Comparison of ENCODE assay signal across 12 cellular contexts in genomic region chr11:86990520-86990919, GRCh38. TPM values are rescaled to one million over a fixed set of nuclear protein-coding genes. Genes with fewer than 3 reads are reported as not detected.
DNase-seq lines count a peak whose midpoint lies in the region; ATAC-seq, FAIRE-seq and TF ChIP-seq lines count a peak whose summit lies in the region.
"Had no signal": no experiment of that assay in that cellular context is flagged by ENCODE, and none has a peak within 500 bp of the region (broad histone marks: within the 10 kb centered on the region; RNA-seq: fewer than 3 reads in every experiment).

No MANE protein-coding gene starts in this region.

- no peaks in the 10 kb centered on the region for H3K27me3 ChIP-seq in BJ (ENCODE audit: control insufficient read depth, insufficient read depth, low read length)
- no peaks in the 10 kb centered on the region for H3K27me3 ChIP-seq in bronchial epithelial cell (ENCODE audit: control insufficient read depth, insufficient read depth, low read length)
- no peaks in the 10 kb centered on the region for H3K27me3 ChIP-seq in kidney epithelial cell (ENCODE audit: control insufficient read depth, insufficient read depth, low read length)
- H3K27me3 ChIP-seq in MG63: 0 out of 2 replicates have a peak, but pooled peaks cover 3% of the 10 kb centered on the region

- H3K9me3 ChIP-seq in MG63: no peaks in the 10 kb centered on the region

- H3K36me3 ChIP-seq in BJ (ENCODE audit: control insufficient read depth, insufficient read depth, low read length) (no peaks in the 10 kb centered on the region), bronchial epithelial cell (ENCODE audit: control insufficient read depth, insufficient read depth, low read length) (no peaks in the 10 kb centered on the region), kidney epithelial cell (ENCODE audit: control insufficient read depth, insufficient read depth, low read length) (no peaks in the 10 kb centered on the region), MG63 (no peaks in the 10 kb centered on the region)

- POLR2A ChIA-PET in BJ (lab: Charles Lee): interaction anchor here (0.6 kb wide), 1 partner anchor 10 kb away, joined by 4 read pairs; no protein-coding TSS in a partner anchor

- DNase-seq in BJ (ENCODE audit: low read depth): peak; percentile 39
- peak; percentile 81 for DNase-seq in LHCN-M2 (ENCODE audit: low read depth)
- peak; percentile 86 for DNase-seq in bronchial epithelial cell (ENCODE audit: low read depth)
- peak; percentile 43 for DNase-seq in kidney epithelial cell (ENCODE audit: low read depth)
- no peak for DNase-seq in MG63
- DNase-seq in activated CD4-positive, CD25-positive, alpha-beta regulatory T cell treated with anti-CD3 and anti-CD28 coated beads, Interleukin-2, amount 50 U/mL, for 72 hours: no peak
- DNase-seq: CD8-positive, alpha-beta T cell; MM.1S; stimulated activated CD4-positive, alpha-beta T cell treated with anti-CD3 and anti-CD28 coated beads, Interleukin-1b, Interleukin-23, amount 100 ng/mL, for 48 hours had no signal

- ATAC-seq in GM21526 (IDR thresholded peaks at IDR 0.05; ENCODE audit: low FRiP score, unreplicated experiment) (no peak), GM21381 (IDR thresholded peaks at IDR 0.05; ENCODE audit: unreplicated experiment) (no peak)
- ATAC-seq: CD8-positive, alpha-beta T cell; natural killer cell treated with Interleukin-12 subunit alpha and Interleukin-12 subunit beta and Interleukin-15 and Interleukin-18, amount 100 ng/mL, for 72 hours had no signal

- no peak for FAIRE-seq in bronchial epithelial cell (lab: Jason Lieb, UNC)

- H3K4me3 ChIP-seq in BJ (ENCODE audit: low read depth, low read length): no peak overlapping the region
- H3K4me3 ChIP-seq in bronchial epithelial cell (ENCODE audit: low read depth, low read length): no peak overlapping the region
- H3K4me3 ChIP-seq in kidney epithelial cell (ENCODE audit: low read depth, low read length): no peak overlapping the region
- no peak overlapping the region for H3K4me3 ChIP-seq in MG63

- CTCF ChIA-PET in BJ (lab: Yijun Ruan, JAX): interaction anchor here (1.1 kb wide), 1 partner anchor 310 kb away, joined by 4 read pairs; no protein-coding TSS in a partner anchor

- TF ChIP-seq CTCF in BJ (IDR thresholded peaks at IDR 0.05; ENCODE audit: insufficient read depth, low read depth, low read length) (no peak), bronchial epithelial cell (IDR thresholded peaks at IDR 0.05; ENCODE audit: insufficient read depth, low read length, severe bottlenecking) (no peak), kidney epithelial cell (IDR thresholded peaks at IDR 0.05; ENCODE audit: insufficient read depth, low read length, poor library complexity, severe bottlenecking) (no peak)

RNA-seq across cellular contexts. Expression of gene FZD4, which starts 35.3 kb away (rescaled TPM):
- 12.4 and 19.5 TPM in 2 replicates for polyA plus RNA-seq in BJ (2011; rRNA removed)
- 17.3 and 26.7 TPM in 2 replicates for polyA minus RNA-seq in BJ (2011; rRNA and poly(A)+ RNA removed)
- total RNA-seq in LHCN-M2 (2014; rRNA removed): 3.2 and 5.0 TPM in 2 replicates
- polyA plus RNA-seq in LHCN-M2 (2012): 1.7 TPM
- total RNA-seq in bronchial epithelial cell: 0.38 and 0.53 TPM in 2 replicates
- total RNA-seq in kidney epithelial cell: 7.1 and 7.5 TPM in 2 replicates
- 0.16 and 0.99 TPM in 2 replicates for total RNA-seq in MG63 (2014; rRNA removed; shearing (Covaris generic); ENCODE audit: low replicate concordance)

RNA-seq across cellular contexts. Expression of gene TMEM135, which starts 47.2 kb away (rescaled TPM):
- polyA plus RNA-seq in BJ (2011; rRNA removed): 4.6 and 6.8 TPM in 2 replicates
- polyA minus RNA-seq in BJ (2011; rRNA and poly(A)+ RNA removed): 8.0 and 12.0 TPM in 2 replicates
- 11.3 and 16.5 TPM in 2 replicates for total RNA-seq in LHCN-M2 (2014; rRNA removed)
- 3.2 TPM for polyA plus RNA-seq in LHCN-M2 (2012)
- 6.5 and 6.8 TPM in 2 replicates for total RNA-seq in bronchial epithelial cell
- total RNA-seq in kidney epithelial cell: 13.1 and 14.5 TPM in 2 replicates
- total RNA-seq in MG63 (2014; rRNA removed; shearing (Covaris generic); ENCODE audit: low replicate concordance): 7.3 and 10.7 TPM in 2 replicates

Comparison
In these comparisons a context has a peak if more than half of its experiments do, and no peak if none do; other contexts are left out.
1. DNase-seq: peak in BJ (single experiment), LHCN-M2 (single experiment), bronchial epithelial cell (single experiment) and kidney epithelial cell (single experiment); none in MG63 (single experiment) and activated CD4-positive, CD25-positive, alpha-beta regulatory T cell treated with anti-CD3 and anti-CD28 coated beads, Interleukin-2, amount 50 U/mL, for 72 hours (single experiment).